ENCODE assay signal across 22 cellular contexts in the genomic region with DNA sequence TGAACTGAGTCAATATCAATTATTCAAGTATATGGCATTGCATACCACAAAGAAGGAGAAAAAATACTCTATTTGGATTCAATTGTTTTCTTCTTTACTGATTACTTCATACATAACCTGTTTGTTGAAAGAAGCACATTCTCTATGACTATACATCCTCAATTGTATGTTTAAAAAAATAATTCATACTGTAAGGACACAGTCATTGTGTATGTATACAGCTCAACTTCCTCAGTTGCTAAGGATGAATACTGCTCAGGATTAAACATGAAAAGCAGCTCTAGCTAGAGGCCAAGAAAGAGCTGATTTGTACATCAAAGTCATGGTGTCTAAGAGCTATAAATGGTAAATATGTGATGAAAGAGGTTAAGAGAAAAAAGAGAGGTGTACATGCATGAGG. TPM values are rescaled to one million over a fixed set of nuclear protein-coding genes. Genes with fewer than 3 reads are reported as not detected.
DNase-seq lines count a peak whose midpoint lies in the region; ATAC-seq, FAIRE-seq and TF ChIP-seq lines count a peak whose summit lies in the region.
"Had no signal": no experiment of that assay in that cellular context is flagged by ENCODE, and none has a peak within 500 bp of the region (broad histone marks: within the 10 kb centered on the region; RNA-seq: fewer than 3 reads in every experiment).

No MANE protein-coding gene starts in this region.

- H3K9ac ChIP-seq in mammary epithelial cell (ENCODE audit: insufficient read depth, low read length): no peak overlapping the region
- no peak overlapping the region for H3K9ac ChIP-seq in neural progenitor cell
- H3K9ac ChIP-seq: BLaER1 treated with 17β-estradiol and CSF1 and Interleukin-3, amounts not matched to agents 10 nM and 100 nM had no signal

- no peaks in the 10 kb centered on the region for H3K36me3 ChIP-seq in mammary epithelial cell (ENCODE audit: insufficient read depth, low read length)
- no peaks in the 10 kb centered on the region for H3K36me3 ChIP-seq in thyroid gland
- H3K36me3 ChIP-seq in neural progenitor cell: no peaks in the 10 kb centered on the region
- H3K36me3 ChIP-seq: BLaER1 treated with 17β-estradiol and CSF1 and Interleukin-3, amounts not matched to agents 10 nM and 100 nM had no signal

- H4K20me1 ChIP-seq in mammary epithelial cell (ENCODE audit: insufficient read depth, low read length) (no peaks in the 10 kb centered on the region), neural progenitor cell (ENCODE audit: low read depth) (no peaks in the 10 kb centered on the region)
- H4K20me1 ChIP-seq: BLaER1 treated with 17β-estradiol and CSF1 and Interleukin-3, amounts not matched to agents 10 nM and 100 nM had no signal

- no peak for TF ChIP-seq EP300 in A549 (IDR thresholded peaks at IDR 0.05)

- no peak for TF ChIP-seq CTCF in A549 (IDR thresholded peaks at IDR 0.05)
- no peak for TF ChIP-seq CTCF in HFFc6 (IDR thresholded peaks at IDR 0.05)
- TF ChIP-seq CTCF in mammary epithelial cell (conservative IDR thresholded peaks at IDR 0.05 in 1 of 2, IDR thresholded peaks at IDR 0.05 in 1 of 2; ENCODE audit: extremely low read depth in 1 of 2, insufficient read depth in 1 of 2, low read depth in 1 of 2, low read length in 2 of 2): no peak
- no peak for TF ChIP-seq CTCF in fibroblast of pulmonary artery (IDR thresholded peaks at IDR 0.05; ENCODE audit: low read length, missing control alignments)
- no peak for TF ChIP-seq CTCF in thyroid gland (IDR thresholded peaks at IDR 0.05)
- TF ChIP-seq CTCF in neural progenitor cell (IDR thresholded peaks at IDR 0.05): no peak

- dilution Hi-C loops in mammary epithelial cell (cut with HindIII; ENCODE audit: low sequenced_read_pairs): no loop called here

- H3K27me3 Mint-ChIP-seq in HFFc6 (ENCODE audit: insufficient read depth) (no peaks in the 10 kb centered on the region), neural progenitor cell (ENCODE audit: insufficient read depth, low read depth) (peaks cover 3% of the 10 kb centered on the region)

- H3K4me1 ChIP-seq in A549 (no peaks in the 10 kb centered on the region), mammary epithelial cell (ENCODE audit: insufficient read depth, low read length) (no peaks in the 10 kb centered on the region), thyroid gland (peaks cover 0 to 6% of the 10 kb centered on the region in 2 donors), neural progenitor cell (no peaks in the 10 kb centered on the region)

- no peak overlapping the region for H2AFZ ChIP-seq in mammary epithelial cell (ENCODE audit: low read depth, low read length)
- H2AFZ ChIP-seq in neural progenitor cell (replicated peaks): no peak overlapping the region
- H2AFZ ChIP-seq: GM23338 had no signal

- H3K4me3 Mint-ChIP-seq in HFFc6: no peak overlapping the region
- no peak overlapping the region for H3K4me3 Mint-ChIP-seq in neural progenitor cell
- H3K4me3 Mint-ChIP-seq: CD8-positive, alpha-beta memory T cell; GM23338 had no signal

- H3K4me2 ChIP-seq in A549 (no peak overlapping the region), mammary epithelial cell (ENCODE audit: insufficient read depth, low read depth, low read length) (no peak overlapping the region), neural progenitor cell (no peak overlapping the region)
- H3K4me2 ChIP-seq: BLaER1 treated with 17β-estradiol and CSF1 and Interleukin-3, amounts not matched to agents 10 nM and 100 nM; GM23338 had no signal

- no peaks in the 10 kb centered on the region for H3K9me3 Mint-ChIP-seq in HFFc6
- no peaks in the 10 kb centered on the region for H3K9me3 Mint-ChIP-seq in neural progenitor cell
- H3K9me3 Mint-ChIP-seq: CD8-positive, alpha-beta memory T cell; GM23338 had no signal

- TF ChIP-seq POLR2A in A549 (IDR thresholded peaks at IDR 0.05; ENCODE audit: low read length): no peak
- no peak for TF ChIP-seq POLR2A in thyroid gland (IDR thresholded peaks at IDR 0.05)

- peak in 1 of 2 experiments; percentile 34; a peak in 3 of 6 replicates for ATAC-seq in A549
- ATAC-seq in GM18870 (IDR thresholded peaks at IDR 0.05; ENCODE audit: unreplicated experiment): no peak
- ATAC-seq in HG03342 (IDR thresholded peaks at IDR 0.05; ENCODE audit: unreplicated experiment): no peak
- ATAC-seq: GM23338, HepG2, SK-N-SH treated with all-trans-retinoic acid at 6 μM for 48 hours had no signal

- in situ Hi-C loops in mammary epithelial cell (cut with MboI; ENCODE audit: low sequenced_read_pairs in 2 of 2): no loop called here

- intact Hi-C loops in mammary epithelial cell (cut with micrococcal nuclease) (loop anchor here (1.0 to 5.0 kb wide), 2 partner anchors 214 to 541 kb away; a partner anchor contains a TSS), thyroid gland (cut with DNase I) (no loop called here)

- H3K27me3 ChIP-seq in mammary epithelial cell (ENCODE audit: insufficient read depth, low read length) (no peaks in the 10 kb centered on the region), thyroid gland (no peaks in the 10 kb centered on the region), neural progenitor cell (peaks cover 34% of the 10 kb centered on the region)
- H3K27me3 ChIP-seq: BLaER1 treated with 17β-estradiol and CSF1 and Interleukin-3, amounts not matched to agents 10 nM and 100 nM had no signal

- POLR2A ChIA-PET in A549 (lab: Yijun Ruan, JAX): interaction anchor here (0.6 to 1.6 kb wide), 2 partner anchors 15 to 224 kb away, joined by 3 to 7 read pairs; no protein-coding TSS in a partner anchor

- H3K4me1 Mint-ChIP-seq in HFFc6 (ENCODE audit: low read depth) (peaks cover 61% of the 10 kb centered on the region), neural progenitor cell (no peaks in the 10 kb centered on the region)
- H3K4me1 Mint-ChIP-seq: GM23338 had no signal

- H3K27ac Mint-ChIP-seq in HFFc6 (peak overlapping the region; percentile 87), neural progenitor cell (no peak overlapping the region)
- H3K27ac Mint-ChIP-seq: CD8-positive, alpha-beta memory T cell; GM23338 had no signal

- H3K9me3 ChIP-seq in A549 (no peaks in the 10 kb centered on the region), mammary epithelial cell (replicated peaks; ENCODE audit: insufficient read depth, low read length) (no peaks in the 10 kb centered on the region), thyroid gland (no peaks in the 10 kb centered on the region), neural progenitor cell (ENCODE audit: low read depth) (no peaks in the 10 kb centered on the region)
- H3K9me3 ChIP-seq: BLaER1 treated with 17β-estradiol and CSF1 and Interleukin-3, amounts not matched to agents 10 nM and 100 nM had no signal

- DNase-seq in A549 (ENCODE audit: low read depth in 1 of 2, low spot score in 1 of 2): no peak
- DNase-seq in HFFc6: peak; percentile 64
- peak; percentile 67 for DNase-seq in mammary epithelial cell
- peak; percentile 32 for DNase-seq in fibroblast of pulmonary artery (ENCODE audit: low read depth)
- DNase-seq in thyroid gland: no peak
- no peak for DNase-seq in neural progenitor cell (ENCODE audit: low spot score)
- DNase-seq: CD8-positive, alpha-beta memory T cell; DMS79 treated with DMSO at 0.1 percent for 48 hours; KG1; NCI-H187; NCI-H2107; NCI-H510A treated with DMSO at 0.1 percent for 48 hours; RPMI8226; SIG-M5 had no signal

- peak; percentile 97 for FAIRE-seq in A549 (lab: Jason Lieb, UNC)
- FAIRE-seq: D721Med, G401.6, HepG2 had no signal

- CTCF ChIA-PET in A549 (lab: Yijun Ruan, JAX) (interaction anchor here (0.6 to 6.8 kb wide), 12 partner anchors 9 to 563 kb away, joined by 3 to 63 read pairs (median 10); a partner anchor contains a TSS), mammary epithelial cell (lab: Charles Lee; ENCODE audit: low non-redundant PET) (no interaction called here)

- H3K27ac ChIP-seq in A549: no peak overlapping the region
- H3K27ac ChIP-seq in mammary epithelial cell (ENCODE audit: insufficient read depth, low read depth, low read length): no peak overlapping the region
- H3K27ac ChIP-seq in thyroid gland: no peak overlapping the region
- no peak overlapping the region for H3K27ac ChIP-seq in neural progenitor cell
- H3K27ac ChIP-seq: BLaER1 treated with 17β-estradiol and CSF1 and Interleukin-3, amounts not matched to agents 10 nM and 100 nM had no signal

- no peak for TF ChIP-seq RAD21 in A549 (conservative IDR thresholded peaks at IDR 0.05 in 1 of 2, IDR thresholded peaks at IDR 0.05 in 1 of 2)

- H3K4me3 ChIP-seq in A549: no peak overlapping the region
- H3K4me3 ChIP-seq in mammary epithelial cell (replicated peaks in 1 of 3; ENCODE audit: insufficient read depth in 1 of 3, low read depth in 2 of 3, low read length in 3 of 3): no peak overlapping the region
- H3K4me3 ChIP-seq in fibroblast of pulmonary artery (replicated peaks; ENCODE audit: low read depth, low read length): no peak overlapping the region
- H3K4me3 ChIP-seq in thyroid gland (replicated peaks in 1 of 3): no peak overlapping the region
- H3K4me3 ChIP-seq in neural progenitor cell: no peak overlapping the region
- H3K4me3 ChIP-seq: BLaER1 treated with 17β-estradiol and CSF1 and Interleukin-3, amounts not matched to agents 10 nM and 100 nM; GM23338 had no signal

- H3F3A ChIP-seq in neural progenitor cell (ENCODE audit: low read depth): no peaks in the 10 kb centered on the region

- BruUV-seq in mammary epithelial cell (replicated peaks; lab: Mats Ljungman, UMichigan): no TSS peak

- H3K79me2 ChIP-seq in mammary epithelial cell (ENCODE audit: insufficient read depth, low read length): no peaks in the 10 kb centered on the region
- H3K79me2 ChIP-seq in neural progenitor cell (ENCODE audit: low read depth): no peaks in the 10 kb centered on the region

- H3K36me3 Mint-ChIP-seq in HFFc6 (ENCODE audit: low read depth) (no peaks in the 10 kb centered on the region), neural progenitor cell (no peaks in the 10 kb centered on the region)
- H3K36me3 Mint-ChIP-seq: CD8-positive, alpha-beta memory T cell had no signal

TF ChIP-seq in A549, 52 proteins besides CTCF, POLR2A, EP300 and RAD21 (continues in another document):
- TF ChIP-seq NR3C1 (IDR thresholded peaks at IDR 0.05): no peak
- TF ChIP-seq MYC (IDR thresholded peaks at IDR 0.05; ENCODE audit: borderline replicate concordance, low read length): no peak
- no peak for TF ChIP-seq RNF2 (IDR thresholded peaks at IDR 0.05; ENCODE audit: borderline replicate concordance, low read depth)
- no peak for TF ChIP-seq CEBPB (IDR thresholded peaks at IDR 0.05)
- no peak for TF ChIP-seq RCOR1 (IDR thresholded peaks at IDR 0.05; ENCODE audit: low read depth, low read length)
- no peak for TF ChIP-seq MAFK (IDR thresholded peaks at IDR 0.05; ENCODE audit: partially characterized antibody)

RNA-seq across cellular contexts. Expression of a gene that starts 15.8 kb away (rescaled TPM):
- polyA plus RNA-seq in A549 (2011; rRNA removed) (21.2 and 28.3 TPM in 2 replicates), A549 (2017; fragmentation: RNase III; extraction: RNeasy Plus Mini Kit Qiagen cat#74134 plus additional on column Dnase treatment) (16.3 to 19.4 TPM (median 18.7 TPM) in 3 replicates), mammary epithelial cell (15.1 TPM)
- 9.4 and 10.4 TPM in 2 replicates for polyA plus RNA-seq in A549 (2012; cell fraction: cytosol; rRNA removed)
- 1.8 and 3.2 TPM in 2 replicates for polyA plus RNA-seq in A549 (2012; cell fraction: nucleus; rRNA removed)
- polyA minus RNA-seq in A549 (2011; rRNA and poly(A)+ RNA removed): 6.0 and 7.3 TPM in 2 replicates
- 10 to 100 TPM; 34.4 to 57.3 (median 39.3) TPM for total RNA-seq in HFFc6 (2021; fragmentation: NEBNext Ultra II Directional; extraction: Animal tissue kit (Norgen Biotek cat#: 25700))
- total RNA-seq in mammary epithelial cell (10 to 100 TPM; 21.3 to 55.2 TPM), thyroid gland (10 to 100 TPM; 11.9 to 23.9 (median 15.7) TPM), neural progenitor cell (ENCODE audit: low replicate concordance) (25.5 and 49.7 TPM in 2 replicates)
- polyA minus RNA-seq in mammary epithelial cell: 5.8 TPM

Comparison
In these comparisons a context has a peak if more than half of its experiments do, and no peak if none do; other contexts are left out.
1. DNase-seq: peak in HFFc6 (single experiment), mammary epithelial cell (single experiment) and fibroblast of pulmonary artery (single experiment); none in A549 (0 of 2), thyroid gland (0 of 2) and neural progenitor cell (single experiment).